Comparison of ENCODE assay signal across 12 cellular contexts in the genomic region with DNA sequence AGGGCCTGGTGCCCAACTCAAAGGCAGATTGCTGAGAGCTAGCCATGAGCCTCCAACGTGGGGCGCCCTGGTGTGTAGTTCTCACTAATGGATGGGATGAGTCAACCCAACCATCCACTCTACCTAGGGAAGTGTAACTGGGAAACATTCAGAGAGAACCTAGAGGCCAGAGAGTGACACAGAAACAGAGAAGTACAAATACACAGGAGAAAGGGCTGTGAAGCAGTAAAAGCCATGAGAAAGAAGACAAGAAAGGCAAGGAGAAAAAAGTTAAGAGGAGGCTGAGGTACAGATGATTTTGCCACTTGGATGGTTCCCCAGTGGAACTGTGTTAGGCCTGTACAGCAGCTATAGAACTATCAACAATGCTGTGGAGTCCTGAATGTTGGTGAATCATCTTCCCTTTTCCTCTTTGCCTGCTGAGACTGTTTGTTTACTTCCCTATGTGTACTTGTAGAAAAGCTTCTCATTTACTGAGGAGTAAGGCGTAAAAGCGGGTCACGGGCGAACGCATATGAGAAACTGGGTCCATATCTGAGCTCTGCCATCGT. TPM values are rescaled to one million over a fixed set of nuclear protein-coding genes. Genes with fewer than 3 reads are reported as not detected.
DNase-seq lines count a peak whose midpoint lies in the region; ATAC-seq and TF ChIP-seq lines count a peak whose summit lies in the region.
"Had no signal": no experiment of that assay in that cellular context is flagged by ENCODE, and none has a peak within 500 bp of the region (broad histone marks: within the 10 kb centered on the region; RNA-seq: fewer than 3 reads in every experiment).

No MANE protein-coding gene starts in this region.

- DNase-seq in CD1c-positive myeloid dendritic cell (ENCODE audit: extremely low spot score) = peak; percentile 84
- DNase-seq in LHCN-M2 (ENCODE audit: low read depth) = peak; percentile 19
- DNase-seq in choroid plexus epithelial cell (ENCODE audit: low read depth) = peak; percentile 64
- no peak for DNase-seq in AG08396 (ENCODE audit: low spot score)
- DNase-seq: central memory CD4-positive, alpha-beta T cell; hypothalamus; naive B cell had no signal

- ATAC-seq in GM18520 (IDR thresholded peaks at IDR 0.05; ENCODE audit: unreplicated experiment) = no peak
- no peak for ATAC-seq in GM18498 (IDR thresholded peaks at IDR 0.05; ENCODE audit: unreplicated experiment)
- ATAC-seq in HG03354 (IDR thresholded peaks at IDR 0.05; ENCODE audit: poor library complexity, severe bottlenecking, unreplicated experiment) = no peak

- peaks cover 10% of the 10 kb centered on the region for H3K4me1 ChIP-seq in mesodermal cell (ENCODE audit: control insufficient read depth, insufficient read depth, low read length, poor library complexity, severe bottlenecking)

- peak overlapping the region; percentile 36 for H3K27ac ChIP-seq in mesodermal cell (ENCODE audit: low read depth, low read length, severe bottlenecking)
- H3K27ac ChIP-seq: vagina had no signal

- WGBS in mesodermal cell (ENCODE audit: insufficient coverage in 2 of 2), 2 experiments = 97 to 100% methylated on average over 5 of the region's 8 CpGs

- H3K36me3 ChIP-seq in mesodermal cell (ENCODE audit: control insufficient read depth, insufficient read depth, low read length) = peaks cover 12% of the 10 kb centered on the region

- no peaks in the 10 kb centered on the region for H3K9me3 ChIP-seq in mesodermal cell (ENCODE audit: control insufficient read depth, low read length)
- H3K9me3 ChIP-seq: vagina had no signal

- TF ChIP-seq CTCF in choroid plexus epithelial cell (conservative IDR thresholded peaks at IDR 0.05; ENCODE audit: low read depth, low read length) = no peak

- H3K4me3 ChIP-seq in choroid plexus epithelial cell (ENCODE audit: low read depth, low read length) = no peak overlapping the region
- no peak overlapping the region for H3K4me3 ChIP-seq in mesodermal cell (ENCODE audit: extremely low read depth, insufficient read depth, low read length, poor library complexity, severe bottlenecking)
- H3K4me3 ChIP-seq: vagina had no signal

RNA-seq across cellular contexts. Expression of gene MAN1A1, which starts 39.0 kb away (rescaled TPM):
- 104 and 158 TPM in 2 replicates for total RNA-seq in LHCN-M2 (2014; rRNA removed)
- 2.6 TPM for polyA plus RNA-seq in LHCN-M2 (2012)
- 38.2 TPM for polyA plus RNA-seq in mesodermal cell (2013, experiment 1 of 2)
- 38.2 TPM for polyA plus RNA-seq in mesodermal cell (2013, experiment 2 of 2)
